ENCODE assay signal across 8 cellular contexts in the genomic region with DNA sequence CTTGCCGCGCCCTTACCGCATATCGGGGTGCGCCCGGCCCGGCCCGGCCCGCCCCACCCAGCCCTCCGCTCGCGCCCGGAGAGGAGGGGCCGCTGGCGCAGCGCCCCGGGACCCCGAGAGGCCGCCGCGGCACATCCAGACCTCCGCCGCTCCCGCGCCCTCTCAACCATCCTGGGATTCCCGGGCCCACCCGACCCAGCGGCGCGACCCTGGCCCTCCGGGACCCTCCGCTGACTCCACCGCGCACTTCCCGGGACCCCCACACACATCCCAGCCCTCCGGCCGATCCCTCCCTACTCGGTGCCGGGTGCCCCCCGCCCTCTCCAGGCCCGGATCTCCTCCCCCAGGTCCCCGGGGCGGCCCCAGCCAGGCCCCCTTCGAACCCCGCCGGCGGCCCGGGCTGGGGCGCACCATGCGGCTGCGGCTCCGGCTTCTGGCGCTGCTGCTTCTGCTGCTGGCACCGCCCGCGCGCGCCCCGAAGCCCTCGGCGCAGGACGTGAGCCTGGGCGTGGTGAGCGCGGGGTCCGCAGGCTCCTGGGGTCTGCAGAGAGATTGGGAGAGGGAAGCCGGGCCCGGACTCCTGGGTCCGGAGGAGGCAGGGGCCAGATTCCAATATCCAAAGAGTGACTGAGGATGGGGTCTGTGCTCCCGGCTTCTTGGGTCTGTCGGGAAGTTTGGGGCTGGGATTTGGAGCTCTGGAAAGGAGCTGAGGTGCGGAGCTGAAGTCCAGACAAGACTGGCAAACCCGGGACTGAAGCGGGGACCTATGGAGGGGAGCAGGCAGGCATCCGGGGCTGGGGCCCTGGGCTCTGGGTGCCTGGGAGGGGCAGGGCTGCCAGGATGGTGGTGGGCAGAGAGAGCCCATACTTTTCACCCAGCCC. TPM values are rescaled to one million over a fixed set of nuclear protein-coding genes. Genes with fewer than 3 reads are reported as not detected.
DNase-seq lines count a peak whose midpoint lies in the region; ATAC-seq and TF ChIP-seq lines count a peak whose summit lies in the region.

A gene with protein sequence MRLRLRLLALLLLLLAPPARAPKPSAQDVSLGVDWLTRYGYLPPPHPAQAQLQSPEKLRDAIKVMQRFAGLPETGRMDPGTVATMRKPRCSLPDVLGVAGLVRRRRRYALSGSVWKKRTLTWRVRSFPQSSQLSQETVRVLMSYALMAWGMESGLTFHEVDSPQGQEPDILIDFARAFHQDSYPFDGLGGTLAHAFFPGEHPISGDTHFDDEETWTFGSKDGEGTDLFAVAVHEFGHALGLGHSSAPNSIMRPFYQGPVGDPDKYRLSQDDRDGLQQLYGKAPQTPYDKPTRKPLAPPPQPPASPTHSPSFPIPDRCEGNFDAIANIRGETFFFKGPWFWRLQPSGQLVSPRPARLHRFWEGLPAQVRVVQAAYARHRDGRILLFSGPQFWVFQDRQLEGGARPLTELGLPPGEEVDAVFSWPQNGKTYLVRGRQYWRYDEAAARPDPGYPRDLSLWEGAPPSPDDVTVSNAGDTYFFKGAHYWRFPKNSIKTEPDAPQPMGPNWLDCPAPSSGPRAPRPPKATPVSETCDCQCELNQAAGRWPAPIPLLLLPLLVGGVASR (plus strand): TSS at position 56 of the 881 bp plus-strand sequence. CDS start 357 bp downstream, at position 413.

- no peak within 1 kb of the TSS for H3K27ac ChIP-seq in MM.1S (ENCODE audit: low read length)
- no peak within 1 kb of the TSS for H3K27ac ChIP-seq in duodenal mucosa (ENCODE audit: low read depth, low read length)
- no peak within 1 kb of the TSS for H3K27ac ChIP-seq in naive thymus-derived CD4-positive, alpha-beta T cell (ENCODE audit: low read depth, low read length)

- H3K27me3 Mint-ChIP-seq in naive thymus-derived CD4-positive, alpha-beta T cell: peaks cover 6 to 29% (median 26%) of the 10 kb centered on the region in 5 donors

- 0 out of 2 replicates have a peak, but pooled peaks cover 3% of the 10 kb centered on the region for H3K9me3 ChIP-seq in BE2C
- H3K9me3 ChIP-seq in MM.1S (replicated peaks; ENCODE audit: insufficient read depth, low read length): no peaks in the 10 kb centered on the region
- no peaks in the 10 kb centered on the region for H3K9me3 ChIP-seq in duodenal mucosa (ENCODE audit: control insufficient read depth in 1 of 2, low read length in 2 of 2)
- H3K9me3 ChIP-seq in naive thymus-derived CD4-positive, alpha-beta T cell (ENCODE audit: control insufficient read depth in 2 of 3, low read length in 3 of 3): no peaks in the 10 kb centered on the region

- peaks cover 0 to 2% (median 0%) of the 10 kb centered on the region in 11 donors for H3K9me3 Mint-ChIP-seq in naive thymus-derived CD4-positive, alpha-beta T cell

- H3K36me3 Mint-ChIP-seq in naive thymus-derived CD4-positive, alpha-beta T cell: peaks cover 0 to 27% (median 0%) of the 10 kb centered on the region in 5 donors

- peak within 1 kb of the TSS; percentile 88 for H3K4me2 ChIP-seq in MM.1S (ENCODE audit: low read depth, low read length)

- H3F3A ChIP-seq in MM.1S (ENCODE audit: insufficient read depth, low read length): no peaks in the 10 kb centered on the region

- no peaks in the 10 kb centered on the region for H3K9me2 ChIP-seq in MM.1S (replicated peaks; ENCODE audit: insufficient read depth, low read length)

- no peaks in the 10 kb centered on the region for H3K79me2 ChIP-seq in MM.1S (ENCODE audit: low read length)

- peaks cover 16 to 44% (median 34%) of the 10 kb centered on the region in 7 donors for H3K4me1 Mint-ChIP-seq in naive thymus-derived CD4-positive, alpha-beta T cell

- peak within 1 kb of the TSS; percentile 27; the same call in 1 of the 2 replicates for H2AFZ ChIP-seq in MM.1S (ENCODE audit: low read length)

- H3K4me1 ChIP-seq in BE2C (no peaks in the 10 kb centered on the region), MM.1S (ENCODE audit: low read length) (0 out of 2 replicates have a peak, but pooled peaks cover 5% of the 10 kb centered on the region), duodenal mucosa (ENCODE audit: control insufficient read depth in 1 of 2, insufficient read depth in 2 of 2, low read length in 2 of 2) (peaks cover 0 to 3% of the 10 kb centered on the region in 2 donors)
- peaks cover 8 to 29% of the 10 kb centered on the region in 2 donors for H3K4me1 ChIP-seq in naive thymus-derived CD4-positive, alpha-beta T cell (ENCODE audit: control insufficient read depth in 2 of 2, insufficient read depth in 2 of 2, low read length in 2 of 2)

- H4K20me1 ChIP-seq in MM.1S (ENCODE audit: insufficient read depth, low read length): no peaks in the 10 kb centered on the region

- peak; percentile 34 for ATAC-seq in naive thymus-derived CD4-positive, alpha-beta T cell

- H3K4me3 ChIP-seq in BE2C (ENCODE audit: low read depth, low read length) (peak within 1 kb of the TSS; percentile 28; the same call in 1 of the 2 replicates), MM.1S (ENCODE audit: low read length) (peak within 1 kb of the TSS; percentile 51), duodenal mucosa (ENCODE audit: low read depth in 1 of 2, low read length in 2 of 2) (peak within 1 kb of the TSS; percentile 52 to 53)
- peak within 1 kb of the TSS; percentile 48 for H3K4me3 ChIP-seq in naive thymus-derived CD4-positive, alpha-beta T cell (ENCODE audit: low read length)

- TF ChIP-seq CTCF in BE2C (IDR thresholded peaks at IDR 0.05; ENCODE audit: low read depth, low read length): no peak
- no peak for TF ChIP-seq CTCF in MM.1S (IDR thresholded peaks at IDR 0.05; ENCODE audit: low read length)

- peak within 1 kb of the TSS; percentile 75 to 90 (median 78) for H3K4me3 Mint-ChIP-seq in naive thymus-derived CD4-positive, alpha-beta T cell

- CTCF ChIA-PET in naive thymus-derived CD4-positive, alpha-beta T cell (lab: Charles Lee): interaction anchor here (1.6 to 3.3 kb wide), 3 partner anchors 12 to 83 kb away, joined by 7 to 18 read pairs (median 9); no protein-coding TSS in a partner anchor

- intact Hi-C loops in naive thymus-derived CD4-positive, alpha-beta T cell (cut with micrococcal nuclease): no loop called here

- POLR2A ChIA-PET in naive thymus-derived CD4-positive, alpha-beta T cell (lab: Charles Lee): interaction anchor here (0.8 to 2.3 kb wide), 9 partner anchors 10 to 113 kb away, joined by 3 to 8 read pairs (median 4); partner anchors contain the start of genes BICDL2 and ZNF213

- H3K27me3 ChIP-seq in BE2C (peaks cover 94% of the 10 kb centered on the region), MM.1S (replicated peaks; ENCODE audit: insufficient read depth, low read length) (peaks cover 92% of the 10 kb centered on the region), duodenal mucosa (ENCODE audit: control insufficient read depth in 1 of 2, insufficient read depth in 2 of 2, low read length in 2 of 2) (peaks cover 38 to 44% of the 10 kb centered on the region in 2 donors)
- H3K27me3 ChIP-seq in naive thymus-derived CD4-positive, alpha-beta T cell (ENCODE audit: control insufficient read depth in 2 of 2, insufficient read depth in 2 of 2, low read length in 2 of 2): peaks cover 0 to 30% of the 10 kb centered on the region in 2 donors

- DNase-seq in BE2C (no peak), MM.1S (no peak), EL (no peak), H4 (ENCODE audit: low spot score) (no peak), NCI-H345 treated with DMSO at 0.1 percent for 48 hours (lab: John Stamatoyannopoulos, UW; ENCODE audit: unreplicated experiment) (no peak)
- no peak for DNase-seq in naive thymus-derived CD4-positive, alpha-beta T cell
- DNase-seq in stimulated activated CD4-positive, alpha-beta T cell treated with anti-CD3 and anti-CD28 coated beads, Interleukin-15, amount 100 ng/mL, for 24 hours: no peak

- H3K9ac ChIP-seq in MM.1S (ENCODE audit: low read length): no peak within 1 kb of the TSS; the same call in 1 of the 2 replicates
- H3K9ac ChIP-seq in duodenal mucosa (ENCODE audit: low read depth in 1 of 2, low read length in 2 of 2): no peak within 1 kb of the TSS

- H3K36me3 ChIP-seq in BE2C (no peaks in the 10 kb centered on the region), MM.1S (replicated peaks; ENCODE audit: insufficient read depth, low read length) (no peaks in the 10 kb centered on the region), duodenal mucosa (ENCODE audit: control insufficient read depth in 1 of 2, insufficient read depth in 2 of 2, low read length in 2 of 2) (no peaks in the 10 kb centered on the region)
- no peaks in the 10 kb centered on the region for H3K36me3 ChIP-seq in naive thymus-derived CD4-positive, alpha-beta T cell (ENCODE audit: control insufficient read depth in 2 of 3, insufficient read depth in 3 of 3, low read length in 3 of 3)

- H3K27ac Mint-ChIP-seq in naive thymus-derived CD4-positive, alpha-beta T cell: peak within 1 kb of the TSS in 2 of 9 donors; percentile 76 to 86

RNA-seq across cellular contexts. Expression of the gene that starts here (rescaled TPM):
- polyA plus RNA-seq in BE2C (2012; ENCODE audit: insufficient read depth, insufficient read length, low read depth): 0.52 TPM
- 10 to 100 TPM in 2 of 5 experiments, 1 to 10 TPM in 1, under 1 TPM in 2; 0.73 to 64.4 (median 3.7) TPM for total RNA-seq in naive thymus-derived CD4-positive, alpha-beta T cell
- polyA plus RNA-seq in naive thymus-derived CD4-positive, alpha-beta T cell: under 1 TPM; 0.64 to 0.93 TPM
- total RNA-seq in H4 (2014; rRNA removed; shearing (Covaris generic)): 0.87 and 0.94 TPM in 2 replicates
